In the genomic region with DNA sequence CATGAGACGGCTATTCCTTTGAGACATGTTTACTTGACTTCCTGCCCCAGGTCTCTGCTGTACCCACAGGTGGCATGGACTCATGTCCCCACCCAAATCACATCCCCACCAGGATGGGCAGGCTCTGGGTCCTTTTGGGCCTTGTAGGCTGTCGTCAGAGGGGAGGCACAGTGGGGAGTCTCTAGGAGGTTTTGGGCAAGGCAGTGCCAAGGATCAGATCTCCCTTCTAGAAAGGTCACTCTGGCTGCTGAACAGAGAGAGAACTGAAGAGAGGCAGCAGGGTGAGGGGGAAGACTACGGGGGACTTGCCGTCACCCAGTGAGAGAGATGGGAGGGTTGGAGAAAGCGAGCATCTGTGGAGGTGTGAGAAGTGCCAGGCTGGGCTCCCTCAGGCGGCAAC, we compare ENCODE assay signal across 16 cellular contexts. TPM values are rescaled to one million over a fixed set of nuclear protein-coding genes. Genes with fewer than 3 reads are reported as not detected.
A peak's percentile ranks its signal among the peaks of the same experiment; 100 is the strongest.
DNase-seq lines count a peak whose midpoint lies in the region; ATAC-seq, FAIRE-seq and TF ChIP-seq lines count a peak whose summit lies in the region.
"Had no signal": no experiment of that assay in that cellular context is flagged by ENCODE, and none has a peak within 500 bp of the region (broad histone marks: within the 10 kb centered on the region; RNA-seq: fewer than 3 reads in every experiment).

No MANE protein-coding gene starts in this region.

- H3K4me2 ChIP-seq in H1 (ENCODE audit: insufficient read depth in 1 of 2, low read depth in 2 of 2, low read length in 2 of 2) (no peak overlapping the region), H9 (ENCODE audit: insufficient read depth, insufficient read length, low read length) (no peak overlapping the region)

- H4K8ac ChIP-seq in H1 (ENCODE audit: extremely low read depth, insufficient read depth, low read length) (no peak overlapping the region), H9 (replicated peaks; ENCODE audit: insufficient read length, low read depth, low read length) (no peak overlapping the region)

- H3K56ac ChIP-seq in H1 (replicated peaks; ENCODE audit: insufficient read length, low read depth, low read length), result no peak overlapping the region
- no peak overlapping the region for H3K56ac ChIP-seq in H9 (ENCODE audit: insufficient read length, low read depth, low read length)

- no peak for TF ChIP-seq RAD21 in H1 (IDR thresholded peaks at IDR 0.05 in 1 of 2, conservative IDR thresholded peaks at IDR 0.05 in 1 of 2; ENCODE audit: low read depth in 2 of 2, low read length in 2 of 2)

- H3K27me3 ChIP-seq in SJCRH30 (no peaks in the 10 kb centered on the region), H1 (replicated peaks in 1 of 4; ENCODE audit: control insufficient read depth in 3 of 4, extremely low read depth in 1 of 4, insufficient read depth in 3 of 4, low read length in 3 of 4) (peaks cover 5 to 57% (median 35%) of the 10 kb centered on the region in 4 experiments), aorta (ENCODE audit: control insufficient read depth in 1 of 2, insufficient read depth in 2 of 2, low read length in 1 of 2) (no peaks in the 10 kb centered on the region), H9 (ENCODE audit: insufficient read depth, low read length) (peaks cover 2% of the 10 kb centered on the region; the same call in 1 of the 2 replicates)

- intact Hi-C loops in aorta (cut with DNase I), result loop anchor here in 1 of 2 donors (5.0 kb wide), 1 partner anchor 183 kb away; a partner anchor contains a TSS

- peak overlapping the region; percentile 86 for H3K27ac ChIP-seq in SJCRH30
- H3K27ac ChIP-seq in H1 (ENCODE audit: low read depth, low read length), result no peak overlapping the region
- H3K27ac ChIP-seq in aorta (ENCODE audit: low read depth in 1 of 2, low read length in 2 of 2), result no peak overlapping the region
- H3K27ac ChIP-seq in H9 (ENCODE audit: insufficient read length, low read depth, low read length), result no peak overlapping the region

- H3K27me3 Mint-ChIP-seq in neural crest cell (ENCODE audit: low read depth) (peaks cover 7% of the 10 kb centered on the region), H9 (ENCODE audit: low read depth) (peaks cover 86% of the 10 kb centered on the region)
- H3K27me3 Mint-ChIP-seq in T-helper 2 cell treated with Interferon-gamma antibody and Interleukin-4, amounts not matched to agents 5 μg/mL and 100 μg/mL, for 36 hours (ENCODE audit: low read depth), result no peaks in the 10 kb centered on the region
- H3K27me3 Mint-ChIP-seq: CD4-positive, alpha-beta T cell had no signal

- FAIRE-seq in H1 (lab: Jason Lieb, UNC), result no peak

- H3K36me3 ChIP-seq in SJCRH30 (no peaks in the 10 kb centered on the region), H1 (ENCODE audit: control insufficient read depth in 2 of 4, insufficient read depth in 4 of 4, low read length in 3 of 4) (no peaks in the 10 kb centered on the region; a peak in 1 of 8 replicates), aorta (ENCODE audit: control insufficient read depth in 1 of 2, insufficient read depth in 2 of 2, low read length in 1 of 2) (no peaks in the 10 kb centered on the region)

- DNase-seq in SJCRH30 (no peak), H1 (ENCODE audit: low read depth in 1 of 2, low spot score in 2 of 2) (no peak), neural crest cell (ENCODE audit: low read depth, low spot score) (no peak), aorta (peak; percentile 21 to 51), superior temporal gyrus (ENCODE audit: extremely low spot score) (no peak), H9 (no peak)
- no peak for DNase-seq in T-helper 2 cell treated with Interferon-gamma antibody and Interleukin-4, amounts not matched to agents 5 μg/mL and 100 μg/mL, for 36 hours (ENCODE audit: low spot score)
- DNase-seq: Calu3; CD4-positive, alpha-beta T cell; HCEC 1CT; IMR-90; Kasumi-1; NCI-H1105 treated with DMSO at 0.1 percent for 48 hours; NCI-H1694 treated with DMSO at 0.1 percent for 48 hours; NCI-H526 treated with DMSO at 0.1 percent for 48 hours; SIG-M5 had no signal

- peak overlapping the region; percentile 32; the same call in 1 of the 2 replicates for H3K18ac ChIP-seq in H1 (ENCODE audit: extremely low read depth, low read length)
- no peak overlapping the region for H3K18ac ChIP-seq in H9 (ENCODE audit: insufficient read length, low read depth, low read length)

- H3K79me1 ChIP-seq in H1 (ENCODE audit: low read depth, low read length) (no peaks in the 10 kb centered on the region), H9 (ENCODE audit: insufficient read depth, low read depth, low read length, poor library complexity, severe bottlenecking) (no peaks in the 10 kb centered on the region)

- TF ChIP-seq EP300 in H1 (IDR thresholded peaks at IDR 0.05; ENCODE audit: borderline replicate concordance in 1 of 2, low read depth in 2 of 2, low read length in 2 of 2), result no peak

- TF ChIP-seq CTCF in H1 (IDR thresholded peaks at IDR 0.05; ENCODE audit: control extremely low read depth in 1 of 3, insufficient read depth in 1 of 3, low read depth in 1 of 3, low read length in 3 of 3) (no peak), neural crest cell (conservative IDR thresholded peaks at IDR 0.05) (no peak), H9 (conservative IDR thresholded peaks at IDR 0.05) (no peak)

- H3K36me3 Mint-ChIP-seq in neural crest cell (ENCODE audit: low read depth) (no peaks in the 10 kb centered on the region), H9 (ENCODE audit: insufficient read depth in 1 of 3, low read depth in 3 of 3) (peaks cover 2 to 15% (median 8%) of the 10 kb centered on the region in 3 experiments; a peak in 3 of 7 replicates)
- peaks cover 2% of the 10 kb centered on the region for H3K36me3 Mint-ChIP-seq in T-helper 2 cell treated with Interferon-gamma antibody and Interleukin-4, amounts not matched to agents 5 μg/mL and 100 μg/mL, for 36 hours (ENCODE audit: low read depth)

- H3K4me3 Mint-ChIP-seq in neural crest cell (peak overlapping the region; percentile 27), H9 (no peak overlapping the region)
- H3K4me3 Mint-ChIP-seq in T-helper 2 cell treated with Interferon-gamma antibody and Interleukin-4, amounts not matched to agents 5 μg/mL and 100 μg/mL, for 36 hours, result no peak overlapping the region
- H3K4me3 Mint-ChIP-seq: CD4-positive, alpha-beta T cell had no signal

- H2BK5ac ChIP-seq in H1 (ENCODE audit: low read depth, low read length) (0 out of 2 replicates have a peak overlapping the region, but pooled peaks have one; percentile 60), H9 (ENCODE audit: insufficient read length, low read length) (no peak overlapping the region)

- H4K91ac ChIP-seq in H1 (replicated peaks; ENCODE audit: insufficient read length, low read length) (peak overlapping the region; percentile 29), H9 (ENCODE audit: insufficient read length, low read depth, low read length) (no peak overlapping the region)

- no peak for ATAC-seq in aorta (ENCODE audit: low FRiP score)

- CTCF ChIA-PET in H1 (lab: Charles Lee; ENCODE audit: partially characterized antibody), result interaction anchor here (1.2 to 1.4 kb wide), 2 partner anchors 9 to 12 kb away, joined by 3 to 4 read pairs; no protein-coding TSS in a partner anchor

- H3K4ac ChIP-seq in H1 (replicated peaks; ENCODE audit: insufficient read length, low read depth, low read length), result no peak overlapping the region
- H3K4ac ChIP-seq in H9 (ENCODE audit: low read depth, low read length), result no peak overlapping the region

- H3K79me2 ChIP-seq in H1 (ENCODE audit: control insufficient read depth in 1 of 2, insufficient read depth in 2 of 2, low read length in 2 of 2), result no peaks in the 10 kb centered on the region
- H3K79me2 ChIP-seq in H9 (ENCODE audit: insufficient read depth, low read length), result no peaks in the 10 kb centered on the region

- H2BK120ac ChIP-seq in H1 (replicated peaks; ENCODE audit: low read depth, low read length) (no peak overlapping the region), H9 (ENCODE audit: low read depth, low read length, poor library complexity, severe bottlenecking) (no peak overlapping the region)

- H3K9me3 ChIP-seq in SJCRH30 (replicated peaks) (no peaks in the 10 kb centered on the region), H1 (ENCODE audit: insufficient read depth in 2 of 2, low read depth in 1 of 2, low read length in 1 of 2) (peaks cover 5 to 8% of the 10 kb centered on the region in 2 experiments; a peak in 3 of 4 replicates), aorta (ENCODE audit: control insufficient read depth, low read length) (no peaks in the 10 kb centered on the region), H9 (ENCODE audit: control insufficient read depth, low read depth, low read length) (no peaks in the 10 kb centered on the region)

- no peak overlapping the region; the same call in 1 of the 2 replicates for H2BK15ac ChIP-seq in H1 (ENCODE audit: low read length)
- H2BK15ac ChIP-seq in H9 (ENCODE audit: low read depth, low read length), result no peak overlapping the region

- POLR2A ChIA-PET in H1 (lab: Charles Lee; ENCODE audit: partially characterized antibody), result interaction anchor here (1.0 kb wide), 1 partner anchor 22 kb away, joined by 3 read pairs; no protein-coding TSS in a partner anchor

- no peak overlapping the region for H3T11ph ChIP-seq in H9 (ENCODE audit: low read length)

- H4K5ac ChIP-seq in H1 (ENCODE audit: insufficient read length, low read depth, low read length) (no peak overlapping the region), H9 (ENCODE audit: insufficient read length, low read depth, low read length) (no peak overlapping the region)

- no peak overlapping the region for H3K4me3 ChIP-seq in SJCRH30
- H3K4me3 ChIP-seq in H1 (ENCODE audit: extremely low read depth in 1 of 4, insufficient read depth in 2 of 4, low read depth in 3 of 4, low read length in 4 of 4), result no peak overlapping the region
- H3K4me3 ChIP-seq in aorta (ENCODE audit: low read length in 2 of 2), result no peak overlapping the region

- WGBS in H1 (ENCODE audit: extremely low coverage in 1 of 2, insufficient coverage in 1 of 2, insufficient read length in 1 of 2, insufficient replicate concordance in 2 of 2, low coverage in 1 of 2, low lambda C conversion rate in 2 of 2, missing lambda C conversion rate in 1 of 2), 2 experiments, result 87% methylated on average over 6 of the region's 6 CpGs; no CpG with 5 or more reads in 1 of the 2 experiments
- 94 to 95% methylated on average over 6 of the region's 6 CpGs for WGBS in aorta, 2 donors
- no CpG with 5 or more reads among the region's 6 CpGs for WGBS in H9 (ENCODE audit: extremely low coverage, insufficient read length, low lambda C conversion rate)

- no peaks in the 10 kb centered on the region for H4K20me1 ChIP-seq in H1 (replicated peaks in 1 of 2; ENCODE audit: control insufficient read depth in 1 of 2, insufficient read depth in 2 of 2, low read length in 2 of 2)
- no peaks in the 10 kb centered on the region for H4K20me1 ChIP-seq in H9 (ENCODE audit: control insufficient read depth, insufficient read depth, insufficient read length)

- no peak overlapping the region for H3K14ac ChIP-seq in H1 (ENCODE audit: insufficient read length)
- H3K14ac ChIP-seq in H9 (ENCODE audit: insufficient read depth, low read length), result no peak overlapping the region

- H2BK12ac ChIP-seq in H1 (ENCODE audit: low read depth, low read length) (0 out of 2 replicates have a peak overlapping the region, but pooled peaks have one; percentile 56), H9 (ENCODE audit: insufficient read length, low read depth, low read length) (no peak overlapping the region)

- no peaks in the 10 kb centered on the region; the same call in 1 of the 2 replicates for H3K23me2 ChIP-seq in H1 (ENCODE audit: low read depth, low read length)
- H3K23me2 ChIP-seq in H9 (ENCODE audit: insufficient read length, low read depth, low read length, poor library complexity, severe bottlenecking), result no peaks in the 10 kb centered on the region

- peak overlapping the region; percentile 2 for H3K27ac Mint-ChIP-seq in neural crest cell (ENCODE audit: unreplicated experiment)
- H3K27ac Mint-ChIP-seq in H9, result no peak overlapping the region
- H3K27ac Mint-ChIP-seq in T-helper 2 cell treated with Interferon-gamma antibody and Interleukin-4, amounts not matched to agents 5 μg/mL and 100 μg/mL, for 36 hours, result no peak overlapping the region
- H3K27ac Mint-ChIP-seq: CD4-positive, alpha-beta T cell had no signal

- H2BK20ac ChIP-seq in H1 (ENCODE audit: low read length) (no peak overlapping the region), H9 (ENCODE audit: low read depth, low read length, poor library complexity, severe bottlenecking) (no peak overlapping the region)

- H3K9me3 Mint-ChIP-seq in neural crest cell (no peaks in the 10 kb centered on the region), H9 (peaks cover 6 to 9% of the 10 kb centered on the region in 2 experiments; a peak in 4 of 5 replicates)
- H3K9me3 Mint-ChIP-seq in T-helper 2 cell treated with Interferon-gamma antibody and Interleukin-4, amounts not matched to agents 5 μg/mL and 100 μg/mL, for 36 hours, result peaks cover 5% of the 10 kb centered on the region
- H3K9me3 Mint-ChIP-seq: CD4-positive, alpha-beta T cell had no signal

- H3K4me1 ChIP-seq in SJCRH30 (peaks cover 53% of the 10 kb centered on the region), H1 (replicated peaks in 1 of 4; ENCODE audit: control insufficient read depth in 3 of 4, insufficient read depth in 4 of 4, low read length in 3 of 4) (peaks cover 0 to 20% (median 12%) of the 10 kb centered on the region in 4 experiments; a peak in 6 of 7 replicates), aorta (ENCODE audit: control insufficient read depth in 1 of 2, insufficient read depth in 2 of 2, low read length in 2 of 2) (no peaks in the 10 kb centered on the region), H9 (ENCODE audit: insufficient read depth, low read length) (peaks cover 3% of the 10 kb centered on the region; the same call in 1 of the 2 replicates)

- H2AFZ ChIP-seq in H1 (ENCODE audit: low read length), result no peak overlapping the region
- no peak overlapping the region for H2AFZ ChIP-seq in H9 (ENCODE audit: low read length)

- H3K23ac ChIP-seq in H1 (ENCODE audit: insufficient read length) (no peak overlapping the region), H9 (ENCODE audit: insufficient read length, low read depth, low read length) (no peak overlapping the region)

- no peak overlapping the region for H3K9ac ChIP-seq in H1 (replicated peaks in 1 of 4; ENCODE audit: extremely low read depth in 1 of 4, low read depth in 3 of 4, low read length in 3 of 4)
- no peak overlapping the region for H3K9ac ChIP-seq in H9 (ENCODE audit: extremely low read depth, insufficient read length, low read length)

- H2AK5ac ChIP-seq in H1 (ENCODE audit: low read depth, low read length), result peak overlapping the region; percentile 46; the same call in 1 of the 2 replicates
- no peak overlapping the region for H2AK5ac ChIP-seq in H9 (ENCODE audit: insufficient read length, low read length)

- H3K4me1 Mint-ChIP-seq in neural crest cell (peaks cover 31% of the 10 kb centered on the region), H9 (peaks cover 40 to 43% of the 10 kb centered on the region in 2 experiments)
- no peaks in the 10 kb centered on the region for H3K4me1 Mint-ChIP-seq in T-helper 2 cell treated with Interferon-gamma antibody and Interleukin-4, amounts not matched to agents 5 μg/mL and 100 μg/mL, for 36 hours (ENCODE audit: low read depth)

- no peak for TF ChIP-seq POLR2A in H1 (IDR thresholded peaks at IDR 0.05; ENCODE audit: control extremely low read depth in 1 of 2, low read depth in 2 of 2, low read length in 2 of 2)

RNA-seq across cellular contexts. Expression of a gene that starts 4.6 kb away (rescaled TPM):
- 8.5 and 12.3 TPM in 2 replicates for total RNA-seq in SJCRH30 (2014; rRNA removed; shearing (Covaris generic))
- total RNA-seq in H1 (2021; fragmentation: NEBNext Ultra II Directional; extraction: Animal tissue kit (Norgen Biotek cat#: 25700)), result 1.2 TPM in 2 replicates
- polyA plus RNA-seq in H1 (2011; rRNA removed) (0.19 and 0.21 TPM in 2 replicates), aorta (under 1 TPM; 0.08 to 0.13 TPM)
- 0.08 TPM for polyA plus RNA-seq in H1 (2011; cell fraction: cytosol; rRNA removed)
- 2.4 TPM for polyA plus RNA-seq in H1 (2011; cell fraction: nucleus; rRNA removed)
- polyA plus RNA-seq in H1 (2012, experiment 1 of 2), result 0.19 to 0.30 TPM (median 0.24 TPM) in 4 replicates
- 0.01 TPM for polyA plus RNA-seq in H1 (2012, experiment 2 of 2)
- 0.20 TPM for polyA plus RNA-seq in H1 (2013, experiment 1 of 2)
- polyA plus RNA-seq in H1 (2013, experiment 2 of 2), result 0.13 TPM
- 6.2 and 7.3 TPM in 2 replicates for polyA minus RNA-seq in H1 (2011; rRNA and poly(A)+ RNA removed)
- polyA minus RNA-seq in H1 (2011; cell fraction: cytosol; rRNA and poly(A)+ RNA removed), result 1.0 TPM
- polyA minus RNA-seq in H1 (2011; cell fraction: nucleus; rRNA and poly(A)+ RNA removed), result 21.4 TPM
- total RNA-seq in neural crest cell (2.3 TPM in 2 replicates), aorta (1 to 10 TPM; 2.3 to 5.4 TPM), H9 (2021) (0.88 and 1.2 TPM in 2 replicates)

Comparison
In these comparisons a context has a peak if more than half of its experiments do, and no peak if none do; other contexts are left out.
1. DNase-seq: peak in aorta (2 of 2); none in SJCRH30 (0 of 2), H1 (0 of 2), neural crest cell (single experiment), superior temporal gyrus (single experiment), H9 (single experiment) and T-helper 2 cell treated with Interferon-gamma antibody and Interleukin-4, amounts not matched to agents 5 μg/mL and 100 μg/mL, for 36 hours (single experiment).